11 cellular contexts compared by ENCODE assay signal in genomic region chr2:102366406-102367112, GRCh38. TPM values are rescaled to one million over a fixed set of nuclear protein-coding genes. Genes with fewer than 3 reads are reported as not detected.
DNase-seq lines count a peak whose midpoint lies in the region; ATAC-seq and TF ChIP-seq lines count a peak whose summit lies in the region.
"Had no signal": no experiment of that assay in that cellular context is flagged by ENCODE, and none has a peak within 500 bp of the region (broad histone marks: within the 10 kb centered on the region; RNA-seq: fewer than 3 reads in every experiment).

No MANE protein-coding gene starts in this region.

- no peak for TF ChIP-seq CTCF in endodermal cell (conservative IDR thresholded peaks at IDR 0.05)

- no peak overlapping the region for H3K9ac ChIP-seq in endodermal cell (ENCODE audit: extremely low read depth, low read length, poor library complexity, severe bottlenecking)

- H3K27ac Mint-ChIP-seq in endodermal cell: no peak overlapping the region

- H3K27ac ChIP-seq in endodermal cell (ENCODE audit: low read depth, low read length): no peak overlapping the region
- H3K27ac ChIP-seq: epithelial cell of prostate, VCaP had no signal

- H3K4me1 ChIP-seq in endodermal cell (ENCODE audit: control insufficient read depth, insufficient read depth, low read length): no peaks in the 10 kb centered on the region

- peaks cover 45% of the 10 kb centered on the region for H3K36me3 ChIP-seq in endodermal cell (ENCODE audit: control insufficient read depth, insufficient read depth, low read length)

- peak overlapping the region; percentile 50 for H3K4me3 ChIP-seq in endodermal cell (ENCODE audit: low read length)

- ATAC-seq in GM18511 (IDR thresholded peaks at IDR 0.05; ENCODE audit: unreplicated experiment) (peak; percentile 81), GM21529 (IDR thresholded peaks at IDR 0.05; ENCODE audit: unreplicated experiment) (peak; percentile 74), HG03521 (IDR thresholded peaks at IDR 0.05; ENCODE audit: unreplicated experiment) (peak; percentile 72), left ventricle myocardium superior (no peak)

- 93 to 94% methylated on average over 3 of the region's 3 CpGs for whole genome bisulfite sequencing in endodermal cell (ENCODE audit: insufficient coverage in 1 of 2, insufficient read length in 1 of 2), 2 experiments

- DNase-seq in endodermal cell (no peak), left ventricle myocardium superior (no peak), GOT3 (lab: John Stamatoyannopoulos, UW) (no peak), DMS79 (lab: John Stamatoyannopoulos, UW) (no peak), foreskin melanocyte (no peak)
- DNase-seq: NCI-H1436 treated with DMSO at 0.1 percent for 48 hours had no signal

- H3K36me3 Mint-ChIP-seq in endodermal cell (ENCODE audit: low read depth): peaks cover 50% of the 10 kb centered on the region

- H3K27me3 ChIP-seq in endodermal cell (ENCODE audit: control insufficient read depth, insufficient read depth, low read length, poor library complexity, severe bottlenecking): no peaks in the 10 kb centered on the region

- no peaks in the 10 kb centered on the region for H3K27me3 Mint-ChIP-seq in endodermal cell (ENCODE audit: insufficient read depth)

- intact Hi-C loops in left ventricle myocardium superior (cut with micrococcal nuclease): no loop called here

- peaks cover 5% of the 10 kb centered on the region for H3K4me1 Mint-ChIP-seq in endodermal cell

- no peak overlapping the region for H3K4me3 Mint-ChIP-seq in endodermal cell

- H3K9me3 Mint-ChIP-seq in endodermal cell: peaks cover 37% of the 10 kb centered on the region

- H3K9me3 ChIP-seq in endodermal cell (ENCODE audit: control insufficient read depth, low read length): peaks cover 46% of the 10 kb centered on the region

RNA-seq across cellular contexts. Expression of gene IL18R1, which starts 11.0 kb away (rescaled TPM):
- total RNA-seq in endodermal cell (1 to 10 TPM; 2.2 to 2.4 TPM), left ventricle myocardium superior (1.3 TPM)
- 0.50 TPM for polyA plus RNA-seq in endodermal cell (2013, experiment 1 of 2)
- polyA plus RNA-seq in endodermal cell (2013, experiment 2 of 2): 0.50 TPM

RNA-seq across cellular contexts. Expression of gene IL1RL1, which starts 55.2 kb away (rescaled TPM):
- total RNA-seq in endodermal cell (under 1 TPM; 0.75 to 0.84 TPM), left ventricle myocardium superior (2.5 TPM)
- polyA plus RNA-seq in endodermal cell (2013, experiment 1 of 2): not detected
- 0.12 TPM for polyA plus RNA-seq in endodermal cell (2013, experiment 2 of 2)

RNA-seq across cellular contexts. Expression of gene IL18RAP, which starts 56.4 kb away (rescaled TPM):
- under 1 TPM in 1 of 2 donors, not detected in 1; 0.11 TPM for total RNA-seq in endodermal cell
- polyA plus RNA-seq in endodermal cell (2013, experiment 1 of 2): not detected
- polyA plus RNA-seq in endodermal cell (2013, experiment 2 of 2): not detected
- 0.99 TPM for total RNA-seq in left ventricle myocardium superior
